In genomic region chr9:69937358-69937757, GRCh38 we compare ENCODE assay signal across 22 cellular contexts.
DNase-seq lines count a peak whose midpoint lies in the region; ATAC-seq, FAIRE-seq and TF ChIP-seq lines count a peak whose summit lies in the region.
"Had no signal": no experiment of that assay in that cellular context is flagged by ENCODE, and none has a peak within 500 bp of the region (broad histone marks: within the 10 kb centered on the region; RNA-seq: fewer than 3 reads in every experiment).

No MANE protein-coding gene starts in this region.

- H3K9ac ChIP-seq in IMR-90 (ENCODE audit: low read depth, low read length), result no peak overlapping the region
- H3K9ac ChIP-seq in K562 (ENCODE audit: insufficient read depth in 1 of 2, low read depth in 2 of 2, low read length in 2 of 2), result no peak overlapping the region
- H3K9ac ChIP-seq in keratinocyte (ENCODE audit: control insufficient read depth, extremely low read depth, insufficient read depth, low read length), result no peak overlapping the region

- TF ChIP-seq CTCF in IMR-90 (conservative IDR thresholded peaks at IDR 0.05; ENCODE audit: low read depth, low read length) (no peak), K562 (IDR thresholded peaks at IDR 0.05 in 2 of 3, conservative IDR thresholded peaks at IDR 0.05 in 1 of 3; ENCODE audit: insufficient read depth in 2 of 3, low read depth in 1 of 3, low read length in 3 of 3) (no peak), keratinocyte (optimal IDR thresholded peaks at IDR 0.05 in 1 of 3, IDR thresholded peaks at IDR 0.05 in 1 of 3, conservative IDR thresholded peaks at IDR 0.05 in 1 of 3; ENCODE audit: extremely low read depth in 1 of 3, insufficient read depth in 2 of 3, low read length in 3 of 3) (no peak), gastrocnemius medialis (IDR thresholded peaks at IDR 0.05 in 4 of 5, conservative IDR thresholded peaks at IDR 0.05 in 1 of 5) (no peak)

- no peak overlapping the region for H3K18ac ChIP-seq in IMR-90 (ENCODE audit: low read depth, low read length)

- H3K9me3 ChIP-seq in IMR-90 (ENCODE audit: control insufficient read depth, insufficient read depth, low read length) (peaks cover 14% of the 10 kb centered on the region), K562 (replicated peaks; ENCODE audit: control insufficient read depth, insufficient read depth, low read depth, low read length) (no peaks in the 10 kb centered on the region), keratinocyte (ENCODE audit: control insufficient read depth, low read depth, low read length) (peaks cover 5% of the 10 kb centered on the region), gastrocnemius medialis (no peaks in the 10 kb centered on the region)
- H3K9me3 ChIP-seq: thyroid gland had no signal

- no peak for TF ChIP-seq POLR2A in IMR-90 (IDR thresholded peaks at IDR 0.05; ENCODE audit: low read depth, low read length)
- no peak for TF ChIP-seq POLR2A in K562 (conservative IDR thresholded peaks at IDR 0.05)
- TF ChIP-seq POLR2A in gastrocnemius medialis (IDR thresholded peaks at IDR 0.05), result no peak

- intact Hi-C loops in IMR-90 (cut with micrococcal nuclease) (no loop called here), K562 (cut with micrococcal nuclease) (no loop called here), gastrocnemius medialis (cut with DNase I; ENCODE audit: low total_unique reads) (no loop called here)

- in situ Hi-C loops in IMR-90 (cut with MboI; ENCODE audit: low sequenced_read_pairs) (no loop called here), K562 (cut with MboI) (loop anchor here (10.0 to 25.0 kb wide), 2 partner anchors 513 to 900 kb away; partner anchors contain the start of gene FXN), gastrocnemius medialis (cut with MboI; ENCODE audit: low sequenced_read_pairs in 4 of 4) (loop anchor here in 1 of 4 donors (5.0 kb wide), 1 partner anchor 55 kb away; no protein-coding TSS in a partner anchor)

- no peak overlapping the region for H2AK5ac ChIP-seq in IMR-90 (ENCODE audit: low read depth, low read length)

- H2AK9ac ChIP-seq in IMR-90 (replicated peaks; ENCODE audit: low read depth, low read length, poor library complexity), result no peak overlapping the region

- TF ChIP-seq RAD21 in IMR-90 (IDR thresholded peaks at IDR 0.05; ENCODE audit: low read length) (no peak), K562 (CRISPR knock-in tag; conservative IDR thresholded peaks at IDR 0.05 in 1 of 2, IDR thresholded peaks at IDR 0.05 in 1 of 2) (no peak)

- WGBS in IMR-90 (ENCODE audit: extremely low coverage in 2 of 2, insufficient read length in 1 of 2), 2 experiments, result no CpG with 5 or more reads among the region's 2 CpGs
- WGBS in K562 (ENCODE audit: insufficient coverage, low coverage, missing lambda C conversion rate), result 67% methylated on average over 2 of the region's 2 CpGs

- H3K27me3 ChIP-seq in IMR-90 (ENCODE audit: control insufficient read depth, insufficient read depth, low read length) (no peaks in the 10 kb centered on the region), K562 (ENCODE audit: control insufficient read depth in 2 of 2, insufficient read depth in 2 of 2, low read length in 2 of 2) (no peaks in the 10 kb centered on the region), keratinocyte (ENCODE audit: control insufficient read depth, extremely low read depth, insufficient read depth, low read length) (no peaks in the 10 kb centered on the region), gastrocnemius medialis (no peaks in the 10 kb centered on the region)
- H3K27me3 ChIP-seq: sigmoid colon, thyroid gland had no signal

- no peak overlapping the region for H2BK20ac ChIP-seq in IMR-90 (ENCODE audit: low read depth, low read length)

- H4K91ac ChIP-seq in IMR-90 (ENCODE audit: insufficient read depth, low read depth, low read length), result no peak overlapping the region

- FAIRE-seq in K562 (lab: Jason Lieb, UNC) (no peak), keratinocyte (lab: Jason Lieb, UNC) (peak; percentile 13)

- ATAC-seq in IMR-90 (ENCODE audit: low read depth) (no peak), K562 (no peak), GM19463 (IDR thresholded peaks at IDR 0.05; ENCODE audit: unreplicated experiment) (no peak), gastrocnemius medialis (no peak)
- ATAC-seq: activated CD8-positive, alpha-beta T cell treated with anti-CD3 and anti-CD28 coated beads, Interleukin-2, amount 10 ng/mL, durations not matched to agents 7 days and 5 days; activated naive CD8-positive, alpha-beta T cell treated with anti-CD3 and anti-CD28 coated beads, Interleukin-2, amount 50 U/mL, for 24 hours; CD8-positive, alpha-beta T cell; stimulated activated naive CD8-positive, alpha-beta T cell treated with anti-CD3 and anti-CD28 coated beads, Interleukin-15, amount 100 ng/mL, for 72 hours; T-cell had no signal

- H4K20me1 ChIP-seq in IMR-90 (ENCODE audit: insufficient read depth, low read length) (no peaks in the 10 kb centered on the region), K562 (replicated peaks; ENCODE audit: control insufficient read depth, insufficient read depth, low read length) (no peaks in the 10 kb centered on the region), keratinocyte (ENCODE audit: control insufficient read depth, extremely low read depth, insufficient read depth, low read length) (no peaks in the 10 kb centered on the region)

- H4K8ac ChIP-seq in IMR-90 (ENCODE audit: low read depth in 2 of 2, low read length in 2 of 2), result no peak overlapping the region

- POLR2A ChIA-PET in IMR-90 (lab: Charles Lee; ENCODE audit: unreplicated experiment), result no interaction called here
- POLR2A ChIA-PET in K562 (lab: Yijun Ruan, JAX), result no interaction called here

- dilution Hi-C loops in IMR-90 (cut with HindIII; ENCODE audit: low sequenced_read_pairs, unreplicated experiment) (no loop called here), keratinocyte (cut with MboI; ENCODE audit: extremely low pct_ligation_motif_present, low sequenced_read_pairs) (no loop called here)

- no peak overlapping the region for H3K4ac ChIP-seq in IMR-90 (ENCODE audit: low read depth, low read length)

- H2BK5ac ChIP-seq in IMR-90 (ENCODE audit: low read depth, low read length, poor library complexity, severe bottlenecking), result no peak overlapping the region

- BruUV-seq in IMR-90 (replicated peaks; lab: Mats Ljungman, UMichigan) (no TSS peak), K562 (replicated peaks; lab: Mats Ljungman, UMichigan) (no TSS peak)

- no peak overlapping the region for H3K23ac ChIP-seq in IMR-90 (ENCODE audit: low read depth, low read length)

- no peak overlapping the region for H4K5ac ChIP-seq in IMR-90 (ENCODE audit: low read depth, low read length)

- no peak overlapping the region for H3K27ac ChIP-seq in IMR-90 (ENCODE audit: insufficient read depth, low read length)
- H3K27ac ChIP-seq in K562 (ENCODE audit: extremely low read depth, low read depth, low read length), result no peak overlapping the region
- no peak overlapping the region for H3K27ac ChIP-seq in keratinocyte (ENCODE audit: control insufficient read depth, insufficient read depth, low read length)
- H3K27ac ChIP-seq in gastrocnemius medialis, result no peak overlapping the region
- H3K27ac ChIP-seq: PC-9, sigmoid colon, thyroid gland had no signal

- no peak overlapping the region for H2BK120ac ChIP-seq in IMR-90 (ENCODE audit: low read depth, low read length)

- no peak overlapping the region; the same call in 2 of the 3 replicates for H2BK15ac ChIP-seq in IMR-90 (ENCODE audit: low read depth, low read length)

- H3K4me2 ChIP-seq in IMR-90 (ENCODE audit: low read depth, low read length), result no peak overlapping the region
- no peak overlapping the region for H3K4me2 ChIP-seq in K562 (ENCODE audit: insufficient read depth, low read length)
- no peak overlapping the region for H3K4me2 ChIP-seq in keratinocyte (ENCODE audit: control insufficient read depth, extremely low read depth, insufficient read depth, low read depth, low read length)
- H3K4me2 ChIP-seq: PC-9 had no signal

- no peak overlapping the region for H3K4me3 ChIP-seq in IMR-90 (ENCODE audit: insufficient read depth, low read depth, low read length)
- no peak overlapping the region for H3K4me3 ChIP-seq in K562
- no peak overlapping the region for H3K4me3 ChIP-seq in keratinocyte (ENCODE audit: control insufficient read depth in 2 of 3, extremely low read depth in 1 of 3, insufficient read depth in 2 of 3, low read depth in 1 of 3, low read length in 3 of 3)
- no peak overlapping the region for H3K4me3 ChIP-seq in gastrocnemius medialis
- H3K4me3 ChIP-seq: PC-9, sigmoid colon, thyroid gland had no signal

- CTCF ChIA-PET in IMR-90 (lab: Yijun Ruan, JAX) (interaction anchor here (0.6 to 1.3 kb wide), 3 partner anchors 8 to 11 kb away, joined by 3 to 4 read pairs (median 3); no protein-coding TSS in a partner anchor), K562 (lab: Yijun Ruan, JAX; ENCODE audit: low intra/inter-chr PET ratio) (no interaction called here)

- H3K79me1 ChIP-seq in IMR-90 (ENCODE audit: low read depth in 1 of 2, low read length in 2 of 2), result no peaks in the 10 kb centered on the region

- H2AFZ ChIP-seq in IMR-90 (replicated peaks; ENCODE audit: low read length, poor library complexity) (no peak overlapping the region), K562 (ENCODE audit: low read depth, low read length) (no peak overlapping the region), keratinocyte (ENCODE audit: control insufficient read depth, low read length) (no peak overlapping the region)
- H2AFZ ChIP-seq: PC-9 had no signal

- no peaks in the 10 kb centered on the region for H3K79me2 ChIP-seq in K562 (ENCODE audit: control insufficient read depth, insufficient read depth, low read length)
- H3K79me2 ChIP-seq in keratinocyte (ENCODE audit: control insufficient read depth, insufficient read depth, low read length), result no peaks in the 10 kb centered on the region

- no peak overlapping the region for H3K14ac ChIP-seq in IMR-90 (replicated peaks; ENCODE audit: low read depth, low read length)

- peak; percentile 40 for DNase-seq in CD1c-positive myeloid dendritic cell (ENCODE audit: extremely low spot score)
- DNase-seq in IMR-90, result peak; percentile 47
- peak in 1 of 4 experiments; percentile 4 for DNase-seq in K562 (ENCODE audit: extremely low read depth in 1 of 4, low spot score in 3 of 4)
- DNase-seq in keratinocyte (ENCODE audit: low read depth, low spot score), result no peak
- DNase-seq in central memory CD4-positive, alpha-beta T cell, result no peak
- no peak for DNase-seq in gastrocnemius medialis
- DNase-seq: activated CD4-positive, alpha-beta T cell treated with anti-CD3 and anti-CD28 coated beads for 1 hour; activated CD8-positive, alpha-beta T cell treated with anti-CD3 and anti-CD28 coated beads, Interleukin-2, amount 10 ng/mL, durations not matched to agents 7 days and 5 days; activated effector memory CD4-positive, alpha-beta T cell treated with anti-CD3 and anti-CD28 coated beads, Interleukin-2, amount 50 U/mL, for 16 hours; activated naive CD8-positive, alpha-beta T cell treated with anti-CD3 and anti-CD28 coated beads, Interleukin-2, amount 50 U/mL, for 24 hours; CD8-positive, alpha-beta T cell; DMS153; glutamatergic neuron; H9; NCI-H1417 treated with DMSO at 0.1 percent for 48 hours; NCI-H446 treated with DMSO at 0.1 percent for 48 hours; PC-9; sigmoid colon; stimulated activated naive CD8-positive, alpha-beta T cell treated with anti-CD3 and anti-CD28 coated beads, Interleukin-15, amount 100 ng/mL, for 72 hours; T-cell; thyroid gland had no signal

- no peaks in the 10 kb centered on the region for H3K4me1 ChIP-seq in IMR-90 (ENCODE audit: control insufficient read depth, insufficient read depth, low read length)
- no peaks in the 10 kb centered on the region; a peak in 1 of 5 replicates for H3K4me1 ChIP-seq in K562 (replicated peaks in 1 of 2; ENCODE audit: control insufficient read depth in 2 of 2, insufficient read depth in 2 of 2, low read length in 2 of 2)
- no peaks in the 10 kb centered on the region for H3K4me1 ChIP-seq in keratinocyte (ENCODE audit: control insufficient read depth, extremely low read depth, insufficient read depth, low read length)
- no peaks in the 10 kb centered on the region for H3K4me1 ChIP-seq in gastrocnemius medialis
- H3K4me1 ChIP-seq: sigmoid colon, thyroid gland had no signal

- no peak for TF ChIP-seq EP300 in K562 (IDR thresholded peaks at IDR 0.05; ENCODE audit: low read length)

- H3K9me1 ChIP-seq in IMR-90 (ENCODE audit: insufficient read depth, low read length), result no peaks in the 10 kb centered on the region
- no peaks in the 10 kb centered on the region for H3K9me1 ChIP-seq in K562 (ENCODE audit: control insufficient read depth, insufficient read depth, low read length)
- no peaks in the 10 kb centered on the region for H3K9me1 ChIP-seq in keratinocyte (ENCODE audit: control insufficient read depth, extremely low read depth, insufficient read depth, low read length)

- H3K36me3 ChIP-seq in IMR-90 (ENCODE audit: control insufficient read depth, insufficient read depth, low read length), result no peaks in the 10 kb centered on the region
- no peaks in the 10 kb centered on the region for H3K36me3 ChIP-seq in K562 (ENCODE audit: control insufficient read depth, insufficient read depth, low read length)
- H3K36me3 ChIP-seq in keratinocyte (ENCODE audit: control insufficient read depth in 2 of 2, extremely low read depth in 1 of 2, insufficient read depth in 2 of 2, low read length in 2 of 2), result no peaks in the 10 kb centered on the region
- no peaks in the 10 kb centered on the region for H3K36me3 ChIP-seq in gastrocnemius medialis
- H3K36me3 ChIP-seq: sigmoid colon, thyroid gland had no signal

- no peak overlapping the region for H3K56ac ChIP-seq in IMR-90 (ENCODE audit: extremely low read depth, insufficient read depth, low read length)

Comparison
In these comparisons a context has a peak if more than half of its experiments do, and no peak if none do; other contexts are left out.
1. DNase-seq: peak in CD1c-positive myeloid dendritic cell (single experiment) and IMR-90 (single experiment); none in keratinocyte (single experiment), central memory CD4-positive, alpha-beta T cell (single experiment) and gastrocnemius medialis (0 of 2).